12 cellular contexts compared by ENCODE assay signal in the genomic region with DNA sequence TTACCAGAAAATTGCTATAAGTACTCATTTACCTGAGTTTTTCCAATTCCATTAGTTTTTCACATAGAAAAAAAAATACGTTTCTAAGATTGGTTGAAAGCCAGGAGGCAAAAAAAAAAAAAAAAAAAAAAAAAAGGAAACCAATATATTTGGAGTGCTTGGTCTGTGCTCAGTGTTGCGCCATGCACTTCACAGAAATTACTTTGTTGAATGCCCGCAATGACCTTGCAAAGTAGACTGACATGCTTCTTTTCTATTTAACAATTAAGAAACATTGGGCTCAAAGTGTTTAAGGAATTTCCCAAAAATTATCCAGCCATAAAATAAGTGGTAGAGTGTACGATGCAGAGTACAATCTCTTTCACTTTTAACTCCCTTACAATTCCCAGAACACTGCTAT.
"Had no signal": no experiment of that assay in that cellular context is flagged by ENCODE, and none has a peak within 500 bp of the region (broad histone marks: within the 10 kb centered on the region; RNA-seq: fewer than 3 reads in every experiment).

No MANE protein-coding gene starts in this region.

- DNase-seq: activated B cell treated with CpG ODN at 0.5 μM for 24 hours; activated CD4-positive, alpha-beta T cell treated with anti-CD3 and anti-CD28 coated beads, Interleukin-2, amount 10 ng/mL, durations not matched to agents 7 days and 5 days; activated CD8-positive, alpha-beta memory T cell treated with anti-CD3 and anti-CD28 coated beads, Interleukin-2, amount 50 U/mL, for 48 hours; activated gamma-delta T cell treated with Interleukin-2 at 50 U/mL for 16 hours; effector memory CD4-positive, alpha-beta T cell; left ventricle myocardium superior; natural killer cell; stimulated activated CD4-positive, alpha-beta T cell treated with anti-CD3 and anti-CD28 coated beads, Interleukin-4, amount 100 ng/mL, for 1 hour; stimulated activated naive B cell treated with anti-CD40 and anti-IgM and Interleukin-4, amounts not matched to agents 10 μg/mL and 1 μg/mL and 100 μg/mL, for 72 hours had no signal

- H3K27ac ChIP-seq: gastroesophageal sphincter, neutrophil, tibial nerve had no signal

- H3K36me3 ChIP-seq: gastroesophageal sphincter, neutrophil, tibial nerve had no signal

- ATAC-seq: natural killer cell; stimulated activated naive B cell treated with anti-CD40 and anti-IgM and Interleukin-4, amounts not matched to agents 10 μg/mL and 1 μg/mL and 100 μg/mL, for 72 hours had no signal

- H3K4me3 ChIP-seq: gastroesophageal sphincter, tibial nerve had no signal

- H3K27me3 ChIP-seq: gastroesophageal sphincter, neutrophil, tibial nerve had no signal

- H3K9me3 ChIP-seq: gastroesophageal sphincter, neutrophil, tibial nerve had no signal
